ENCODE assay signal across 32 cellular contexts in the genomic region with DNA sequence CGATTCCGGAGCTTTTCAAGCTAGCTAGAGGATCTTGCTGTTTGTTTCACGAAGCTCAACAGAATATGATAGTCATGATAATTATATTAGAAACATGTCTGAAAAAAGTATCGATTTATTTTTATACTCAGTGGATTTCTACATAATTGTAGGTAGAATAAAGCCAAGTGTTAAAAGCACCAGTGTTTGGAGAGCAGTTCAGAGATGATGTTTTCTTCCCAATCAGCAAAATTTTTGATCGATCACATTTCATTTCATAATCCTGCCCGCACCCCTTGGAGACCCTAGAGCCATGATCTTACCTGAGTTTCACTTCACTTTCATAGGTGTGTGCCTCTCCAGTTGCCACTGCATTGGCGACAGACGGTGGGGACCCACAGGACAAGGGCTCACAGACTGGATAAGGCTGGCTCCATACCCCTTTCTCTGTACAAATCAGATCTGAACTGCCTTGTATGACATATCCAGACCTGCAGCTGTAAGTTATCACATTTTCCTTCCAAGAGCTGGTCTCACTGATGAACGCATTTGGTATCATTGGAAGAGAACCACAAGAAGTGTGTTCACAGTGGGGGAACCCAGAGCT.
"Had no signal": no experiment of that assay in that cellular context is flagged by ENCODE, and none has a peak within 500 bp of the region (broad histone marks: within the 10 kb centered on the region; RNA-seq: fewer than 3 reads in every experiment).

No MANE protein-coding gene starts in this region.

- H3K9me3 ChIP-seq: adrenal gland, ascending aorta, body of pancreas, breast epithelium had no signal

- DNase-seq: activated effector memory CD4-positive, alpha-beta T cell treated with anti-CD3 and anti-CD28 coated beads, Interleukin-2, amount 50 U/mL, for 16 hours; activated effector memory CD4-positive, alpha-beta T cell treated with Interleukin-2 at 50 U/mL for 16 hours; activated gamma-delta T cell; activated gamma-delta T cell treated with Interleukin-2 at 50 U/mL for 16 hours; activated naive CD4-positive, alpha-beta T cell; activated naive CD4-positive, alpha-beta T cell treated with anti-CD3 and anti-CD28 coated beads for 36 hours; activated naive CD4-positive, alpha-beta T cell treated with anti-CD3 and anti-CD28 coated beads, Interleukin-2, amount 10 ng/mL, durations not matched to agents 7 days and 5 days; activated naive CD4-positive, alpha-beta T cell treated with anti-CD3 and anti-CD28 coated beads, Interleukin-2, amount 50 U/mL, for 16 hours; activated naive CD4-positive, alpha-beta T cell treated with Interleukin-2 at 50 U/mL for 16 hours; activated naive CD8-positive, alpha-beta T cell treated with anti-CD3 and anti-CD28 coated beads for 36 hours; activated naive CD8-positive, alpha-beta T cell treated with anti-CD3 and anti-CD28 coated beads, Interleukin-2, amount 10 ng/mL, durations not matched to agents 7 days and 5 days; activated naive CD8-positive, alpha-beta T cell treated with anti-CD3 and anti-CD28 coated beads, Interleukin-2, amount 50 U/mL, for 24 hours; activated T-cell treated with anti-CD3 and anti-CD28 coated beads, Interleukin-2, amount 50 U/mL, for 24 hours; activated T-cell treated with anti-CD3 and anti-CD28 coated beads, Interleukin-2, amount 50 U/mL, for 4 hours; activated T-cell treated with anti-CD3 and anti-CD28 coated beads, Interleukin-2, amount 50 U/mL, for 48 hours; activated T-cell treated with anti-CD3 and anti-CD28 coated beads, Interleukin-2, amount 50 U/mL, for 72 hours; adrenal gland; amniotic stem cell; amygdala; anterior cingulate cortex; aorta; body of pancreas; brain microvascular endothelial cell; caudate nucleus; central memory CD4-positive, alpha-beta T cell; cerebellar nuclear complex had no signal

- ATAC-seq: activated naive CD4-positive, alpha-beta T cell treated with anti-CD3 and anti-CD28 coated beads, Interleukin-2, amount 50 U/mL, for 72 hours; activated naive CD8-positive, alpha-beta T cell treated with anti-CD3 and anti-CD28 coated beads, Interleukin-2, amount 50 U/mL, for 24 hours; activated T-cell treated with anti-CD3 and anti-CD28 coated beads, Interleukin-2, amount 50 U/mL, for 4 hours; activated T-cell treated with anti-CD3 and anti-CD28 coated beads, Interleukin-2, amount 50 U/mL, for 72 hours; activated T-helper 17 cell treated with anti-CD3 and anti-CD28 coated beads, Interleukin-2, amount 50 U/mL, for 72 hours; body of pancreas had no signal

- H3K4me1 ChIP-seq: adrenal gland, ascending aorta, body of pancreas, breast epithelium had no signal

- H3K27me3 ChIP-seq: adrenal gland, ascending aorta, body of pancreas, brain microvascular endothelial cell, breast epithelium, cardiac muscle cell had no signal

- H3K4me3 ChIP-seq: adrenal gland, ascending aorta, body of pancreas, breast epithelium, cardiac muscle cell had no signal

- H3K27ac ChIP-seq: adrenal gland, ascending aorta, body of pancreas, brain microvascular endothelial cell, breast epithelium, cardiac muscle cell had no signal

- H3K36me3 ChIP-seq: adrenal gland, brain microvascular endothelial cell, breast epithelium, cardiac muscle cell had no signal

- FAIRE-seq: astrocyte had no signal
